Comparison of ENCODE assay signal across 17 cellular contexts in the genomic region with DNA sequence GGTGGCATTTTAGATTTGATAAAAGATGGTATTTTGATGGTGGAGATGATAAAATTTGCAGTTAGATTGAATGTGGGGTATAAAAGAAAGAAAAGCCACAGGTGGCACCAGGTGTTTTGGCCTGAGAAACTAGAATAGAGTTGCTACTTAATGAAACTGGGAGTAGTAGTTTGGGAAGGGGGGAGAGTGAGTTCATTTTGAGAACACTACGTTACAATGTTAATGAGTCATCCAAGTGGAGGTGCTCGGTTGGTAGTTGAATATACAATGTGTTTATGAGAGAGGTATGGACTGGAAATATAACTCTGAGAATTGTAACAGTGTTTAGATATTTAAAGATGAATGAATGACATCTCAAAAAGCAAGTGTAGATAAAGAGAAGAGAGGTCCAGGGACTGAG. TPM values are rescaled to one million over a fixed set of nuclear protein-coding genes. Genes with fewer than 3 reads are reported as not detected.
DNase-seq lines count a peak whose midpoint lies in the region; ATAC-seq and TF ChIP-seq lines count a peak whose summit lies in the region.
"Had no signal": no experiment of that assay in that cellular context is flagged by ENCODE, and none has a peak within 500 bp of the region (broad histone marks: within the 10 kb centered on the region; RNA-seq: fewer than 3 reads in every experiment).

No MANE protein-coding gene starts in this region.

- H3K27me3 ChIP-seq in KMS-11 (ENCODE audit: insufficient read depth, low read depth) (no peaks in the 10 kb centered on the region), colonic mucosa (no peaks in the 10 kb centered on the region), stomach (no peaks in the 10 kb centered on the region)
- H3K27me3 ChIP-seq: SJSA1 had no signal

- H3K36me3 ChIP-seq in KMS-11 (ENCODE audit: insufficient read depth) (peaks cover 11% of the 10 kb centered on the region; the same call in 1 of the 2 replicates), colonic mucosa (peaks cover 21% of the 10 kb centered on the region), stomach (peaks cover 66 to 100% (median 97%) of the 10 kb centered on the region in 4 donors)

- peak; percentile 30 to 39 for ATAC-seq in activated T-cell treated with anti-CD3 and anti-CD28 coated beads, Interleukin-2, amount 50 U/mL, for 72 hours (replicated peaks in 1 of 2)
- ATAC-seq in activated T-cell treated with anti-CD3 and anti-CD28 coated beads, Interleukin-2, amount 50 U/mL, for 4 hours, result no peak
- peak; percentile 51 for ATAC-seq in GM21390 (IDR thresholded peaks at IDR 0.05; ENCODE audit: unreplicated experiment)
- ATAC-seq in GM18870 (IDR thresholded peaks at IDR 0.05; ENCODE audit: unreplicated experiment), result no peak
- ATAC-seq: PC-3 had no signal

- peak overlapping the region; percentile 1; the same call in 1 of the 2 replicates for H3K4me2 ChIP-seq in KMS-11

- H4K20me1 ChIP-seq in KMS-11 (ENCODE audit: insufficient read depth), result no peaks in the 10 kb centered on the region

- H3K27ac ChIP-seq in KMS-11, result peak overlapping the region; percentile 4; the same call in 1 of the 2 replicates
- H3K27ac ChIP-seq in colonic mucosa, result no peak overlapping the region
- H3K27ac ChIP-seq in stomach, result no peak overlapping the region
- H3K27ac ChIP-seq: SJSA1 had no signal

- TF ChIP-seq CTCF in KMS-11 (conservative IDR thresholded peaks at IDR 0.05; ENCODE audit: low read depth, low read length), result no peak
- TF ChIP-seq CTCF in colonic mucosa (IDR thresholded peaks at IDR 0.05), result no peak
- no peak for TF ChIP-seq CTCF in stomach (IDR thresholded peaks at IDR 0.05)

- no peak overlapping the region for H2AFZ ChIP-seq in KMS-11 (ENCODE audit: low read depth)

- H3K9me3 ChIP-seq in colonic mucosa (no peaks in the 10 kb centered on the region), stomach (no peaks in the 10 kb centered on the region)
- H3K9me3 ChIP-seq: SJSA1 had no signal

- H3K79me2 ChIP-seq in KMS-11 (ENCODE audit: insufficient read depth, low read depth), result no peaks in the 10 kb centered on the region

- H3K4me3 ChIP-seq in KMS-11 (IDR thresholded peaks at IDR 0.05; ENCODE audit: insufficient read depth, low read depth, low read length) (no peak overlapping the region), colonic mucosa (no peak overlapping the region), stomach (no peak overlapping the region)
- H3K4me3 ChIP-seq: SJSA1 had no signal

- no peak overlapping the region for H3K9ac ChIP-seq in KMS-11
- H3K9ac ChIP-seq in colonic mucosa (ENCODE audit: low read depth in 2 of 2, low read length in 2 of 2), result no peak overlapping the region

- no peak for TF ChIP-seq EP300 in stomach (IDR thresholded peaks at IDR 0.05)

- H3K4me3 Mint-ChIP-seq in activated T-cell treated with anti-CD3 and anti-CD28 coated beads, Interleukin-2, amount 50 U/mL, for 72 hours, result peak overlapping the region in 1 of 2 donors; percentile 33
- no peak overlapping the region for H3K4me3 Mint-ChIP-seq in activated T-cell treated with anti-CD3 and anti-CD28 coated beads, Interleukin-2, amount 50 U/mL, for 4 hours
- H3K4me3 Mint-ChIP-seq in immature natural killer cell, result no peak overlapping the region
- H3K4me3 Mint-ChIP-seq: CD14-positive monocyte, H9 had no signal

- H3K9me3 Mint-ChIP-seq in activated T-cell treated with anti-CD3 and anti-CD28 coated beads, Interleukin-2, amount 50 U/mL, for 72 hours, result no peaks in the 10 kb centered on the region
- no peaks in the 10 kb centered on the region for H3K9me3 Mint-ChIP-seq in activated T-cell treated with anti-CD3 and anti-CD28 coated beads, Interleukin-2, amount 50 U/mL, for 4 hours
- no peaks in the 10 kb centered on the region for H3K9me3 Mint-ChIP-seq in immature natural killer cell
- H3K9me3 Mint-ChIP-seq: CD14-positive monocyte, H9 had no signal

- H3K4me1 Mint-ChIP-seq in activated T-cell treated with anti-CD3 and anti-CD28 coated beads, Interleukin-2, amount 50 U/mL, for 72 hours (ENCODE audit: low read depth), result peaks cover 41% of the 10 kb centered on the region
- H3K4me1 Mint-ChIP-seq in activated T-cell treated with anti-CD3 and anti-CD28 coated beads, Interleukin-2, amount 50 U/mL, for 4 hours (ENCODE audit: low read depth), result peaks cover 32% of the 10 kb centered on the region
- H3K4me1 Mint-ChIP-seq in immature natural killer cell, result peaks cover 46 to 49% of the 10 kb centered on the region in 2 donors
- H3K4me1 Mint-ChIP-seq: CD14-positive monocyte, H9 had no signal

- peaks cover 22 to 35% of the 10 kb centered on the region in 2 donors for H3K36me3 Mint-ChIP-seq in activated T-cell treated with anti-CD3 and anti-CD28 coated beads, Interleukin-2, amount 50 U/mL, for 72 hours (ENCODE audit: insufficient read depth in 2 of 2)
- H3K36me3 Mint-ChIP-seq in activated T-cell treated with anti-CD3 and anti-CD28 coated beads, Interleukin-2, amount 50 U/mL, for 4 hours (ENCODE audit: insufficient read depth), result peaks cover 64% of the 10 kb centered on the region
- peaks cover 55 to 66% (median 59%) of the 10 kb centered on the region in 3 donors for H3K36me3 Mint-ChIP-seq in immature natural killer cell

- intact Hi-C loops in colonic mucosa (cut with DNase I) (no loop called here), stomach (cut with DNase I; ENCODE audit: low total_unique reads) (no loop called here)

- no peak for TF ChIP-seq POLR2A in stomach (IDR thresholded peaks at IDR 0.05)

- H3K27ac Mint-ChIP-seq in activated T-cell treated with anti-CD3 and anti-CD28 coated beads, Interleukin-2, amount 50 U/mL, for 72 hours, result peak overlapping the region; percentile 6
- peak overlapping the region in 4 of 6 donors; percentile 9 to 91 (median 59) for H3K27ac Mint-ChIP-seq in immature natural killer cell
- H3K27ac Mint-ChIP-seq: H9 had no signal

- H3K4me1 ChIP-seq in KMS-11 (ENCODE audit: low read depth, poor library complexity, severe bottlenecking) (peaks cover 18% of the 10 kb centered on the region), colonic mucosa (no peaks in the 10 kb centered on the region), stomach (no peaks in the 10 kb centered on the region)

- H3K27me3 Mint-ChIP-seq in activated T-cell treated with anti-CD3 and anti-CD28 coated beads, Interleukin-2, amount 50 U/mL, for 72 hours (ENCODE audit: low read depth), result no peaks in the 10 kb centered on the region
- H3K27me3 Mint-ChIP-seq in activated T-cell treated with anti-CD3 and anti-CD28 coated beads, Interleukin-2, amount 50 U/mL, for 4 hours (ENCODE audit: low read depth), result no peaks in the 10 kb centered on the region
- H3K27me3 Mint-ChIP-seq in immature natural killer cell (ENCODE audit: low read depth in 3 of 3), result peaks cover 4 to 11% (median 4%) of the 10 kb centered on the region in 3 donors

- WGBS in stomach, 5 donors, result 80 to 92% (median 86%) methylated on average over 2 of the region's 2 CpGs

- no peak for DNase-seq in activated T-cell treated with anti-CD3 and anti-CD28 coated beads, Interleukin-2, amount 50 U/mL, for 72 hours
- DNase-seq in activated T-cell treated with anti-CD3 and anti-CD28 coated beads, Interleukin-2, amount 50 U/mL, for 4 hours, result no peak
- DNase-seq in immature natural killer cell (no peak), colonic mucosa (no peak), stomach (no peak)
- DNase-seq: DMS53, H9, KBM-7, NCI-H1092 treated with DMSO at 0.1 percent for 48 hours, NCI-H1694, NCI-H2107, PC-3 had no signal

RNA-seq across cellular contexts. Expression of gene EPG5, which starts 26.4 kb away (rescaled TPM):
- 10 to 100 TPM; 22.2 to 27.0 TPM for total RNA-seq in activated T-cell treated with anti-CD3 and anti-CD28 coated beads, Interleukin-2, amount 50 U/mL, for 72 hours
- 1 to 10 TPM; 7.8 to 9.8 (median 7.9) TPM for total RNA-seq in activated T-cell treated with anti-CD3 and anti-CD28 coated beads, Interleukin-2, amount 50 U/mL, for 4 hours
- 1 to 10 TPM; 2.9 to 6.5 (median 5.3) TPM for polyA plus RNA-seq in immature natural killer cell
- 10 to 100 TPM; 16.0 to 17.3 TPM for total RNA-seq in colonic mucosa
- total RNA-seq in stomach, result 10 to 100 TPM; 16.2 to 52.9 (median 22.6) TPM
- 1 to 10 TPM; 2.0 to 3.3 (median 2.9) TPM for polyA plus RNA-seq in stomach

Comparison
In these comparisons a context has a peak if more than half of its experiments do, and no peak if none do; other contexts are left out.
1. ATAC-seq: peak in activated T-cell treated with anti-CD3 and anti-CD28 coated beads, Interleukin-2, amount 50 U/mL, for 72 hours (2 of 2) and GM21390 (single experiment); none in activated T-cell treated with anti-CD3 and anti-CD28 coated beads, Interleukin-2, amount 50 U/mL, for 4 hours (0 of 2) and GM18870 (single experiment).